In the genomic region with DNA sequence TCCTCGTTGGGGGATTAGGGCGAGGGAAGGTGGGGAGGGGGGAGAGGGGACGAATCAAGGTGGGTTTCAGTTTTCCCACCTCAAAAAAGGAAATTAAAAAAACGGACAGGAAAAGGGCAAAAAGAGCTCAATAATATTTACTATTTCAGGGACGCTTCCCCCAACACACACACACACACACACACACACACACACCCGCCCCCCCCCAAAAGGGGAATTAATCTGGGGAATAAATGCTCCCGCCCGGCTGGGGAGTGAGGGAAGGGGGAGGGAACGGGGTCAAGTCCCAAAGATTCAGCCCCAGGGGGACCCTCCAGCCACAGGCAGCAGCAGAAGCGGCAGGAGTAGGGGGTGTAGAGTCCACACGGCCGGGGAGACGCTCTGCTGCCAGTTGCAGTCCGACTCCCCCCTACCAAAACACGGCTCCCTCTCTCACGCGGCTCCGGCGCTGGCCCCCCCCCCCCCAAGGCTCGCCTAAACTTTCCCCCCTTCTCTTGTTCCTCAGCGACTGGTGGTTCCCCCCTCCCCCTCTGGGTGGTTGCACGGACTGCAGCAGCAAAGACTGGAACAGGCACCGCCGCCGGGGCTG, we compare ENCODE assay signal across 8 cellular contexts. TPM values are rescaled to one million over a fixed set of nuclear protein-coding genes. Genes with fewer than 3 reads are reported as not detected.
DNase-seq lines count a peak whose midpoint lies in the region; ATAC-seq and TF ChIP-seq lines count a peak whose summit lies in the region.

No MANE protein-coding gene starts in this region.

- H3K9me3 Mint-ChIP-seq in mesothelial cell of epicardium: no peaks in the 10 kb centered on the region

- H3K36me3 Mint-ChIP-seq in mesothelial cell of epicardium: no peaks in the 10 kb centered on the region

- WGBS in aorta, 2 donors: 0 to 1% methylated on average over 14 to 25 of the region's 25 CpGs

- H3K4me3 Mint-ChIP-seq in mesothelial cell of epicardium: peak overlapping the region; percentile 90

- H3K4me1 Mint-ChIP-seq in mesothelial cell of epicardium: peaks cover 31% of the 10 kb centered on the region

- ATAC-seq in aorta (ENCODE audit: low FRiP score): no peak
- no peak for ATAC-seq in HG02981 (IDR thresholded peaks at IDR 0.05; ENCODE audit: unreplicated experiment)

- TF ChIP-seq CTCF in A673 (conservative IDR thresholded peaks at IDR 0.05; ENCODE audit: low read depth, low read length): no peak
- TF ChIP-seq CTCF in brain microvascular endothelial cell (IDR thresholded peaks at IDR 0.05; ENCODE audit: low read depth, low read length, missing control alignments): no peak
- TF ChIP-seq CTCF in mesothelial cell of epicardium (IDR thresholded peaks at IDR 0.05; ENCODE audit: unreplicated experiment): no peak

- H3K27me3 Mint-ChIP-seq in mesothelial cell of epicardium (ENCODE audit: low read depth): no peaks in the 10 kb centered on the region

- H3K4me3 ChIP-seq in A673 (ENCODE audit: low read depth, low read length, poor library complexity, severe bottlenecking) (peak overlapping the region; percentile 74), brain microvascular endothelial cell (ENCODE audit: low read depth, low read length) (peak overlapping the region; percentile 60), aorta (ENCODE audit: low read length in 2 of 2) (peak overlapping the region; percentile 95 to 99)

- in situ Hi-C loops in brain microvascular endothelial cell (cut with HindIII; ENCODE audit: low pct_ligation_motif_present, low sequenced_read_pairs): no loop called here
- in situ Hi-C loops in G401 (cut with HindIII; ENCODE audit: low sequenced_read_pairs): no loop called here

- POLR2A ChIA-PET in A673 (lab: Charles Lee; ENCODE audit: low non-redundant PET): interaction anchor here (0.5 kb wide), 1 partner anchor 360 kb away, joined by 3 read pairs; no protein-coding TSS in a partner anchor

- H3K27ac ChIP-seq in A673 (ENCODE audit: low read depth, low read length, poor library complexity, severe bottlenecking) (peak overlapping the region; percentile 92), brain microvascular endothelial cell (peak overlapping the region; percentile 90), aorta (ENCODE audit: low read depth in 1 of 2, low read length in 2 of 2) (peak overlapping the region; percentile 65 to 68)

- H3K36me3 ChIP-seq in A673 (ENCODE audit: insufficient read depth, low read length, poor library complexity, severe bottlenecking) (peaks cover 3% of the 10 kb centered on the region), brain microvascular endothelial cell (replicated peaks) (no peaks in the 10 kb centered on the region), aorta (ENCODE audit: control insufficient read depth in 1 of 2, insufficient read depth in 2 of 2, low read length in 1 of 2) (no peaks in the 10 kb centered on the region)

- intact Hi-C loops in A673 (cut with micrococcal nuclease; ENCODE audit: unreplicated experiment) (loop anchor here (2.0 to 10.0 kb wide), 3 partner anchors 67 to 347 kb away; partner anchors contain the start of genes CCT4 and USP34), aorta (cut with DNase I) (loop anchor here (2.0 to 10.0 kb wide), 7 partner anchors 67 to 347 kb away; partner anchors contain the start of genes CCT4 (in 2 of the 2), FAM161A (in 2 of the 2) and USP34 (in 1 of the 2))

- no TSS peak for BruUV-seq in A673 (replicated peaks; lab: Mats Ljungman, UMichigan)

- CTCF ChIA-PET in A673 (lab: Charles Lee): no interaction called here

- H3K27me3 ChIP-seq in A673 (replicated peaks; ENCODE audit: insufficient read depth, low read depth, low read length, poor library complexity): no peaks in the 10 kb centered on the region
- no peaks in the 10 kb centered on the region for H3K27me3 ChIP-seq in brain microvascular endothelial cell (replicated peaks)
- no peaks in the 10 kb centered on the region for H3K27me3 ChIP-seq in aorta (ENCODE audit: control insufficient read depth in 1 of 2, insufficient read depth in 2 of 2, low read length in 1 of 2)

- DNase-seq in A673 (ENCODE audit: low spot score): no peak
- peak; percentile 8 for DNase-seq in HT1080 (ENCODE audit: low read depth)
- DNase-seq in brain microvascular endothelial cell: no peak
- DNase-seq in mesothelial cell of epicardium (ENCODE audit: low spot score in 2 of 2, unreplicated experiment in 2 of 2): no peak
- peak; percentile 66 to 77 for DNase-seq in aorta
- no peak for DNase-seq in G401 (ENCODE audit: low spot score)
- DNase-seq in COLO668 (lab: John Stamatoyannopoulos, UW; ENCODE audit: unreplicated experiment): no peak

- peaks cover 23% of the 10 kb centered on the region for H3K4me1 ChIP-seq in A673 (ENCODE audit: insufficient read depth, low read length, poor library complexity, severe bottlenecking)
- no peaks in the 10 kb centered on the region for H3K4me1 ChIP-seq in aorta (ENCODE audit: control insufficient read depth in 1 of 2, insufficient read depth in 2 of 2, low read length in 2 of 2)

- peak overlapping the region; percentile 100 for H3K27ac Mint-ChIP-seq in mesothelial cell of epicardium

- H3K9me3 ChIP-seq in A673 (ENCODE audit: low read depth, low read length, poor library complexity, severe bottlenecking) (no peaks in the 10 kb centered on the region), aorta (ENCODE audit: control insufficient read depth, low read length) (no peaks in the 10 kb centered on the region)

RNA-seq across cellular contexts. Expression of gene XPO1, which starts 0.5 kb away (rescaled TPM):
- total RNA-seq in A673 (2021) (233 and 247 TPM in 2 replicates), mesothelial cell of epicardium (197 to 219 TPM (median 214 TPM) in 3 replicates), aorta (100 to 1,000 TPM in 1 of 2 donors, 10 to 100 TPM in 1; 72.7 to 115 TPM)
- total RNA-seq in HT1080 (2014; rRNA removed; shearing (Covaris generic)): 164 and 197 TPM in 2 replicates
- 135 and 158 TPM in 2 replicates for polyA plus RNA-seq in HT1080 (2015; cell fraction: cytosol; rRNA removed)
- polyA plus RNA-seq in HT1080 (2015; cell fraction: nucleus; rRNA removed): 443 and 523 TPM in 2 replicates
- 10 to 100 TPM; 20.8 to 48.5 TPM for polyA plus RNA-seq in aorta
- total RNA-seq in G401 (2014; rRNA removed; shearing (Covaris generic)): 201 and 217 TPM in 2 replicates

Comparison
In these comparisons a context has a peak if more than half of its experiments do, and no peak if none do; other contexts are left out.
1. DNase-seq: peak in HT1080 (single experiment) and aorta (2 of 2); none in A673 (single experiment), brain microvascular endothelial cell (single experiment), mesothelial cell of epicardium (0 of 2), G401 (single experiment) and COLO668 (single experiment).
2. Peak in every context shown above with its lines, with median percentiles within 50 percentile points of each other: H3K27ac ChIP-seq and H3K4me3 ChIP-seq.